In the genomic region with DNA sequence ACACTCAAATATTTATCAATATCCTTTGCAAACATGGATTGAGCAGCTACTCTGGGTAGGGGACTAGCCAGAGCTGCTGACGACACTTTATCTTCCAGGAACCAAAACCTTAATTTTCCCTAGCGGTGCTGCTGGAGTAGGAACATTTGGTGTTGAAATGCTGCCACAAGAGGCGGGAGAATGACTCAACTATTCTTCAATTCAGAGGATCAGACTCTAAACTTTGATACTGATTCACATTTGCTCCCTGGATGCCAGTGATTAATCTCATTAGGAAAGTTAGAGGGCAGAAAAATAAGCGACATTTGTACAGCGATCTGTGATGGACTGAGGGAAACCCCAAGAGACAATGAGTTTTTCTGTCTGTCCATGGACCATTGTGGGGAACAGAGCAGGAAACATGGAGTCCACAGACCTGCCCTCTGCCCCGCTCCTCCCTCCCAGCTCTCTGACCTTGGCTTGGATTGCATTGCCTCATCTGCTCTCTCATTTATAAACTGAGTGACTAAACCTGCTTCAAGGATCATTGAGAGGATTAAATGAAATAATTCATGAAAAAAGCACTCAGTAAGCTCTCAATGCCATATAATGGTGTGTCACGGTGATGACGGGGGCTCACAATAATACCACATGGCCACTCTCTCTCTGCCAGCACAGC, we compare ENCODE assay signal across 11 cellular contexts. TPM values are rescaled to one million over a fixed set of nuclear protein-coding genes. Genes with fewer than 3 reads are reported as not detected.
DNase-seq lines count a peak whose midpoint lies in the region; ATAC-seq and TF ChIP-seq lines count a peak whose summit lies in the region.
"Had no signal": no experiment of that assay in that cellular context is flagged by ENCODE, and none has a peak within 500 bp of the region (broad histone marks: within the 10 kb centered on the region; RNA-seq: fewer than 3 reads in every experiment).

No MANE protein-coding gene starts in this region.

- H3K4me2 ChIP-seq in fibroblast of lung (ENCODE audit: extremely low read depth, insufficient read depth, low read length): peak overlapping the region; percentile 51

- no peak overlapping the region for H3K4me3 ChIP-seq in fibroblast of lung (replicated peaks in 1 of 4; ENCODE audit: control extremely low read depth in 1 of 4, insufficient read depth in 1 of 4, low read depth in 3 of 4, low read length in 4 of 4)
- H3K4me3 ChIP-seq: HAP-1, stomach had no signal

- H4K20me1 ChIP-seq in fibroblast of lung (ENCODE audit: control insufficient read depth, extremely low read depth, insufficient read depth, low read length): no peaks in the 10 kb centered on the region

- H3K27ac ChIP-seq in fibroblast of lung (ENCODE audit: insufficient read depth, low read length): peak overlapping the region; percentile 57
- H3K27ac ChIP-seq: C4-2B had no signal

- ATAC-seq in omental fat pad (ENCODE audit: low FRiP score) (peak; percentile 68), HG02973 (IDR thresholded peaks at IDR 0.05; ENCODE audit: unreplicated experiment) (no peak), HG02763 (IDR thresholded peaks at IDR 0.05; ENCODE audit: unreplicated experiment) (no peak), HG03457 (IDR thresholded peaks at IDR 0.05; ENCODE audit: unreplicated experiment) (no peak)

- TF ChIP-seq CTCF in AG09319 (IDR thresholded peaks at IDR 0.05; ENCODE audit: low read depth, low read length) (no peak), fibroblast of lung (conservative IDR thresholded peaks at IDR 0.05 in 1 of 2, IDR thresholded peaks at IDR 0.05 in 1 of 2; ENCODE audit: low read depth in 1 of 2, low read length in 2 of 2) (peak in 1 of 2 donors; percentile 16), omental fat pad (IDR thresholded peaks at IDR 0.05) (no peak)

- peak; percentile 40 for DNase-seq in AG09319 (ENCODE audit: extremely low read depth, low read depth)
- DNase-seq in NCI-H69 (lab: John Stamatoyannopoulos, UW): peak; percentile 61
- DNase-seq in fibroblast of lung (ENCODE audit: low read depth in 2 of 2): peak; percentile 76 to 83
- no peak for DNase-seq in omental fat pad (ENCODE audit: low spot score)
- DNase-seq in midbrain (lab: John Stamatoyannopoulos, UW): no peak
- DNase-seq: stomach had no signal

- H2AFZ ChIP-seq in fibroblast of lung (ENCODE audit: low read length): no peak overlapping the region

- no peaks in the 10 kb centered on the region for H3K4me1 ChIP-seq in fibroblast of lung (ENCODE audit: control insufficient read depth, extremely low read depth, insufficient read depth, low read length)
- H3K4me1 ChIP-seq: HAP-1, stomach had no signal

- no peaks in the 10 kb centered on the region for H3K79me2 ChIP-seq in fibroblast of lung (ENCODE audit: control insufficient read depth, insufficient read depth, low read length)

- no peaks in the 10 kb centered on the region for H3K36me3 ChIP-seq in fibroblast of lung (ENCODE audit: control insufficient read depth, insufficient read depth, low read length)
- H3K36me3 ChIP-seq: HAP-1, stomach had no signal

- H3K9me3 ChIP-seq in fibroblast of lung (ENCODE audit: control insufficient read depth, insufficient read depth, low read depth, low read length): no peaks in the 10 kb centered on the region
- H3K9me3 ChIP-seq: HAP-1, stomach had no signal

- H3K9ac ChIP-seq in fibroblast of lung (ENCODE audit: insufficient read depth, low read length): no peak overlapping the region

- H3K27me3 ChIP-seq in fibroblast of lung (ENCODE audit: control insufficient read depth, insufficient read depth, low read length): no peaks in the 10 kb centered on the region
- H3K27me3 ChIP-seq: stomach had no signal

RNA-seq across cellular contexts. Expression of a gene that starts 12.6 kb away (rescaled TPM):
- 29.9 and 37.0 TPM in 2 replicates for total RNA-seq in fibroblast of lung
- 3.1 and 34.0 TPM in 2 replicates for polyA plus RNA-seq in fibroblast of lung
- polyA plus RNA-seq in fibroblast of lung (2012): 2.8 and 28.8 TPM in 2 replicates
- 59.3 TPM in 1 of 2 replicates, not detected in the other for polyA minus RNA-seq in fibroblast of lung (ENCODE audit: low replicate concordance)
- total RNA-seq in omental fat pad: 100 to 1,000 TPM; 138 to 319 (median 184) TPM

Comparison
In these comparisons a context has a peak if more than half of its experiments do, and no peak if none do; other contexts are left out.
1. DNase-seq: peak in AG09319 (single experiment), NCI-H69 (single experiment) and fibroblast of lung (2 of 2); none in omental fat pad (single experiment) and midbrain (single experiment).